Comparison of ENCODE assay signal across 15 cellular contexts in the genomic region with DNA sequence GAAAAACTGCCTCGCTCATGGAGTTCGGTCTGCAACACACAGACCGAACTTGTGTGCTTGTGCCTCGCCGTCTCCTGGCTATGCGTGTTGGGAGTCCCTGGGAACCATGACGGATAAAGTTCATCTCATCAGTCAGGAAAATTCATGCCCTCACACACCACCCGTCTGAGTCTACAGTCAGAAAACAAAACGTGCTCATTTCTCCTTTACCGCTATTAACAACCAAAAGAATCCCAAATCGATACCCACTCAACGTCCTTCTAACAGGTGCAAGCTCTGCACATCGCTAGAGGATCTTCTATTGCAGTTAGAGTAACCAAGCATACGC. TPM values are rescaled to one million over a fixed set of nuclear protein-coding genes. Genes with fewer than 3 reads are reported as not detected.
DNase-seq lines count a peak whose midpoint lies in the region; ATAC-seq and TF ChIP-seq lines count a peak whose summit lies in the region.
"Had no signal": no experiment of that assay in that cellular context is flagged by ENCODE, and none has a peak within 500 bp of the region (broad histone marks: within the 10 kb centered on the region; RNA-seq: fewer than 3 reads in every experiment).

No MANE protein-coding gene starts in this region.

- H3K9me2 ChIP-seq in hepatocyte (replicated peaks; ENCODE audit: insufficient read depth) = no peaks in the 10 kb centered on the region

- H3K9me3 Mint-ChIP-seq in T-helper 2 cell treated with Interferon-gamma antibody and Interleukin-4, amounts not matched to agents 5 μg/mL and 100 μg/mL, for 36 hours = no peaks in the 10 kb centered on the region

- H4K20me1 ChIP-seq in hepatocyte (ENCODE audit: insufficient read depth, poor library complexity, severe bottlenecking) = no peaks in the 10 kb centered on the region

- no peaks in the 10 kb centered on the region for H3K9me3 ChIP-seq in hepatocyte (ENCODE audit: low read depth)
- no peaks in the 10 kb centered on the region for H3K9me3 ChIP-seq in psoas muscle

- peak overlapping the region; percentile 91 for H3K4me2 ChIP-seq in hepatocyte

- H3K27ac ChIP-seq in hepatocyte (no peak overlapping the region), psoas muscle (no peak overlapping the region)

- TF ChIP-seq CTCF in hepatocyte (IDR thresholded peaks at IDR 0.05; ENCODE audit: poor library complexity) = no peak
- TF ChIP-seq CTCF in psoas muscle (IDR thresholded peaks at IDR 0.05) = no peak

- DNase-seq in T-helper 2 cell treated with Interferon-gamma antibody and Interleukin-4, amounts not matched to agents 5 μg/mL and 100 μg/mL, for 36 hours (ENCODE audit: low spot score) = no peak
- DNase-seq in T-helper 2 cell = no peak
- DNase-seq in Jurkat, Clone E6-1 (ENCODE audit: low read depth, low spot score) = no peak
- DNase-seq in hepatocyte (ENCODE audit: low spot score) = no peak
- no peak for DNase-seq in psoas muscle
- DNase-seq in NCI-H2227 (lab: John Stamatoyannopoulos, UW; ENCODE audit: unreplicated experiment) = no peak
- DNase-seq in NCI-H2107 treated with DMSO at 0.1 percent for 48 hours (lab: John Stamatoyannopoulos, UW; ENCODE audit: unreplicated experiment) = no peak
- DNase-seq in HEK293T (ENCODE audit: extremely low spot score) = no peak
- DNase-seq: activated CD4-positive, alpha-beta T cell treated with anti-CD3 and anti-CD28 coated beads, Interleukin-2, amount 50 U/mL, for 1 hour; GOT3; NCI-H446; stimulated activated naive CD4-positive, alpha-beta T cell treated with Interleukin-2 at 50 U/mL for 16 hours had no signal

- H3K4me3 ChIP-seq in Jurkat, Clone E6-1 (ENCODE audit: low read length) = peak overlapping the region; percentile 48
- no peak overlapping the region for H3K4me3 ChIP-seq in hepatocyte
- H3K4me3 ChIP-seq in psoas muscle = peak overlapping the region; percentile 43

- no peak overlapping the region for H3K27ac Mint-ChIP-seq in T-helper 2 cell treated with Interferon-gamma antibody and Interleukin-4, amounts not matched to agents 5 μg/mL and 100 μg/mL, for 36 hours

- H3K36me3 Mint-ChIP-seq in T-helper 2 cell treated with Interferon-gamma antibody and Interleukin-4, amounts not matched to agents 5 μg/mL and 100 μg/mL, for 36 hours (ENCODE audit: low read depth) = no peaks in the 10 kb centered on the region

- ATAC-seq in psoas muscle = no peak

- H2AFZ ChIP-seq in hepatocyte = peak overlapping the region; percentile 46

- H3K36me3 ChIP-seq in hepatocyte (replicated peaks; ENCODE audit: insufficient read depth, low read depth) (no peaks in the 10 kb centered on the region), psoas muscle (ENCODE audit: insufficient read depth in 1 of 2, low read depth in 1 of 2) (no peaks in the 10 kb centered on the region)

- POLR2A ChIA-PET in HEK293T (lab: Yijun Ruan, JAX) = no interaction called here

- peaks cover 68% of the 10 kb centered on the region for H3K27me3 Mint-ChIP-seq in T-helper 2 cell treated with Interferon-gamma antibody and Interleukin-4, amounts not matched to agents 5 μg/mL and 100 μg/mL, for 36 hours (ENCODE audit: low read depth)

- intact Hi-C loops in psoas muscle (cut with DNase I) = no loop called here

- CTCF ChIA-PET in HEK293T (lab: Yijun Ruan, JAX) = interaction anchor here (1.2 to 4.3 kb wide), 2 partner anchors 46 to 153 kb away, joined by 3 to 25 read pairs; no protein-coding TSS in a partner anchor

- peaks cover 7% of the 10 kb centered on the region for H3K4me1 Mint-ChIP-seq in T-helper 2 cell treated with Interferon-gamma antibody and Interleukin-4, amounts not matched to agents 5 μg/mL and 100 μg/mL, for 36 hours (ENCODE audit: low read depth)

- H3K27me3 ChIP-seq in hepatocyte (peaks cover 80% of the 10 kb centered on the region), psoas muscle (ENCODE audit: insufficient read depth in 3 of 3, low read length in 2 of 3) (peaks cover 0 to 90% (median 41%) of the 10 kb centered on the region in 3 donors)

- no peaks in the 10 kb centered on the region for H3K79me2 ChIP-seq in hepatocyte

- WGBS in hepatocyte (ENCODE audit: low lambda C conversion rate, missing lambda C conversion rate) = 35% methylated on average over 14 of the region's 14 CpGs
- WGBS in psoas muscle, 3 donors = 11 to 13% (median 13%) methylated on average over 14 of the region's 14 CpGs

- H3K4me3 Mint-ChIP-seq in T-helper 2 cell treated with Interferon-gamma antibody and Interleukin-4, amounts not matched to agents 5 μg/mL and 100 μg/mL, for 36 hours = peak overlapping the region; percentile 12

- H3K4me1 ChIP-seq in hepatocyte (ENCODE audit: insufficient read depth) (peaks cover 9% of the 10 kb centered on the region), psoas muscle (peaks cover 9% of the 10 kb centered on the region)

TF ChIP-seq in HEK293T, 16 proteins besides CTCF, POLR2A, EP300 and RAD21:
- TF ChIP-seq LEF1 (IDR thresholded peaks at IDR 0.05; ENCODE audit: borderline replicate concordance) (no peak), ARNT (IDR thresholded peaks at IDR 0.05) (no peak), NFRKB (IDR thresholded peaks at IDR 0.05) (no peak), FOXM1 (IDR thresholded peaks at IDR 0.05; ENCODE audit: borderline replicate concordance) (no peak), TARDBP (IDR thresholded peaks at IDR 0.05) (no peak), BHLHE40 (IDR thresholded peaks at IDR 0.05; ENCODE audit: borderline replicate concordance) (no peak), FOXK2 (IDR thresholded peaks at IDR 0.05) (no peak), ELF4 (IDR thresholded peaks at IDR 0.05) (no peak), CTBP1 (IDR thresholded peaks at IDR 0.05; ENCODE audit: borderline replicate concordance) (no peak), HDGF (IDR thresholded peaks at IDR 0.05; ENCODE audit: borderline replicate concordance) (no peak), SP1 (IDR thresholded peaks at IDR 0.05) (no peak), SUZ12 (IDR thresholded peaks at IDR 0.05) (no peak), FOXA1 (IDR thresholded peaks at IDR 0.05) (no peak), L3MBTL2 (conservative IDR thresholded peaks at IDR 0.05) (no peak)
- TF ChIP-seq, protein P1, sequence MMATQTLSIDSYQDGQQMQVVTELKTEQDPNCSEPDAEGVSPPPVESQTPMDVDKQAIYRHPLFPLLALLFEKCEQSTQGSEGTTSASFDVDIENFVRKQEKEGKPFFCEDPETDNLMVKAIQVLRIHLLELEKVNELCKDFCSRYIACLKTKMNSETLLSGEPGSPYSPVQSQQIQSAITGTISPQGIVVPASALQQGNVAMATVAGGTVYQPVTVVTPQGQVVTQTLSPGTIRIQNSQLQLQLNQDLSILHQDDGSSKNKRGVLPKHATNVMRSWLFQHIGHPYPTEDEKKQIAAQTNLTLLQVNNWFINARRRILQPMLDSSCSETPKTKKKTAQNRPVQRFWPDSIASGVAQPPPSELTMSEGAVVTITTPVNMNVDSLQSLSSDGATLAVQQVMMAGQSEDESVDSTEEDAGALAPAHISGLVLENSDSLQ (IDR thresholded peaks at IDR 0.05) = no peak

RNA-seq across cellular contexts. Expression of a gene that starts 13.6 kb away (rescaled TPM):
- polyA plus RNA-seq in Jurkat, Clone E6-1 (2012; ENCODE audit: insufficient read depth, insufficient read length) = not detected
- total RNA-seq in hepatocyte (not detected in 2 replicates), psoas muscle (not detected)
- polyA plus RNA-seq in hepatocyte (not detected in 2 replicates), psoas muscle (not detected)
- total RNA-seq: A172, G401, MCF 10A had no signal
